In the genomic region with DNA sequence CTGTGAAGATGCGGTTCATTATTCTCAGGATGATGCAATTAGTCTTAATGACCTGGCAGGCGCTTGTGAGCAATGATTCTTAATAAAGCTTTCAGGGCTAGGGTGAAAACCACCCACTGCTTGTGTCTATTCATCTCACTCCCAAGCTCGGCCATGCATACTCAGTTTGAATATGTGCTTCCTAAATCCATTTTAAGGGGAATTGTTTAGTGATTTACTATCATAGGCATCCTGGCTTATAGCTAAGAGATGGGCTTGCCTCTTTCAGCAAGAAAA, we compare ENCODE assay signal across 17 cellular contexts.
DNase-seq lines count a peak whose midpoint lies in the region; ATAC-seq and TF ChIP-seq lines count a peak whose summit lies in the region.
"Had no signal": no experiment of that assay in that cellular context is flagged by ENCODE, and none has a peak within 500 bp of the region (broad histone marks: within the 10 kb centered on the region; RNA-seq: fewer than 3 reads in every experiment).

No MANE protein-coding gene starts in this region.

- H3K27me3 ChIP-seq in spleen (replicated peaks in 1 of 7) = peaks cover 0 to 10% (median 0%) of the 10 kb centered on the region in 7 donors
- H3K27me3 ChIP-seq: gastrocnemius medialis, suprapubic skin had no signal

- intact Hi-C loops in spleen (cut with DNase I; ENCODE audit: low total_unique reads) = no loop called here

- no peaks in the 10 kb centered on the region for H3K36me3 ChIP-seq in spleen
- H3K36me3 ChIP-seq: gastrocnemius medialis, suprapubic skin had no signal

- H3K27ac ChIP-seq in spleen = no peak overlapping the region
- H3K27ac ChIP-seq: gastrocnemius medialis, parathyroid adenoma, suprapubic skin had no signal

- peaks cover 0 to 12% (median 5%) of the 10 kb centered on the region in 8 donors for H3K9me3 ChIP-seq in spleen
- H3K9me3 ChIP-seq: gastrocnemius medialis, suprapubic skin had no signal

- no peak overlapping the region for H3K4me3 ChIP-seq in spleen
- H3K4me3 ChIP-seq: gastrocnemius medialis, suprapubic skin had no signal

- ATAC-seq in GM18907 (IDR thresholded peaks at IDR 0.05; ENCODE audit: unreplicated experiment) (peak; percentile 48), GM21723 (IDR thresholded peaks at IDR 0.05; ENCODE audit: unreplicated experiment) (peak; percentile 44), HG03135 (IDR thresholded peaks at IDR 0.05; ENCODE audit: unreplicated experiment) (peak; percentile 41)
- ATAC-seq: gastrocnemius medialis, PC-3 had no signal

- TF ChIP-seq CTCF in spleen (IDR thresholded peaks at IDR 0.05 in 8 of 11, conservative IDR thresholded peaks at IDR 0.05 in 3 of 11) = no peak

- DNase-seq in NCI-H748 treated with DMSO at 0.1 percent for 48 hours (lab: John Stamatoyannopoulos, UW) (no peak), spleen (no peak), NCI-H526 treated with DMSO at 0.1 percent for 48 hours (lab: John Stamatoyannopoulos, UW) (no peak), DMS53 treated with DMSO at 0.1 percent for 48 hours (lab: John Stamatoyannopoulos, UW; ENCODE audit: unreplicated experiment) (no peak)
- DNase-seq: activated CD4-positive, CD25-positive, alpha-beta regulatory T cell treated with anti-CD3 and anti-CD28 coated beads, Interleukin-2, amount 50 U/mL, for 72 hours; activated naive CD8-positive, alpha-beta T cell treated with anti-CD3 and anti-CD28 coated beads, Interleukin-2, amount 10 ng/mL, durations not matched to agents 7 days and 5 days; activated T-cell treated with anti-CD3 and anti-CD28 coated beads for 4 hours; caudate nucleus; CD4-positive, CD25-positive, alpha-beta regulatory T cell; gastrocnemius medialis; PC-3; T-helper 1 cell had no signal

- peaks cover 0 to 23% (median 8%) of the 10 kb centered on the region in 6 donors for H3K4me1 ChIP-seq in spleen
- H3K4me1 ChIP-seq: gastrocnemius medialis, parathyroid adenoma had no signal

- 54 to 80% (median 68%) methylated on average over 3 of the region's 3 CpGs for WGBS in spleen, 5 donors

- no peak for TF ChIP-seq POLR2A in spleen (IDR thresholded peaks at IDR 0.05)
